Comparison of ENCODE assay signal across 19 cellular contexts in the genomic region with DNA sequence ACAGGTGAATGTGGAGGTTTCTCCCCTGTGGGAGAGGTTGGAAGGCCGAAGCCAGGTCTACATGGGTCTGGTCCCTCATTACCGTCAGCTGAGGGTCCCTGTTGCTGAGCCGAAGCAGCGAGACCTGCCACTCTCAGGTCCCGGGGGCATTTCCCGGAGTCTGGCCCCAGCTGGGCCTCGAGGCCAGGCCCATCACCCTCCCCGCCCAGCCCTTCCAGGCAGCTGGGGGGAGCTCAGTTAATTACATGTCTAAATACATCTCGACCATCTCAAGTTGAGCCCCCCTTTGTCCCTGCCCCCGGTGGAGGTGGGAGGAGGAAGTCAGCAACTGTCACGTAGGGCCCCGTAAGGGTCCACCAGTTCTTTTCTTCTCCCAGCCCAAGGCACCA. TPM values are rescaled to one million over a fixed set of nuclear protein-coding genes. Genes with fewer than 3 reads are reported as not detected.
DNase-seq lines count a peak whose midpoint lies in the region; ATAC-seq, FAIRE-seq and TF ChIP-seq lines count a peak whose summit lies in the region.
"Had no signal": no experiment of that assay in that cellular context is flagged by ENCODE, and none has a peak within 500 bp of the region (broad histone marks: within the 10 kb centered on the region; RNA-seq: fewer than 3 reads in every experiment).

No MANE protein-coding gene starts in this region.

- H2BK20ac ChIP-seq in H1 (ENCODE audit: low read length) = no peak overlapping the region

- peaks cover 6 to 13% of the 10 kb centered on the region in 2 experiments for H4K20me1 ChIP-seq in H1 (replicated peaks in 1 of 2; ENCODE audit: control insufficient read depth in 1 of 2, insufficient read depth in 2 of 2, low read length in 2 of 2)

- in situ Hi-C loops in G401 (cut with HindIII; ENCODE audit: low sequenced_read_pairs) = no loop called here

- CTCF ChIA-PET in H1 (lab: Charles Lee; ENCODE audit: partially characterized antibody) = interaction anchor here (1.1 to 13.5 kb wide), 7 partner anchors 10 to 347 kb away, joined by 3 to 521 read pairs (median 4); no protein-coding TSS in a partner anchor

- no peak overlapping the region for H4K91ac ChIP-seq in H1 (replicated peaks; ENCODE audit: insufficient read length, low read length)

- H3K4ac ChIP-seq in H1 (replicated peaks; ENCODE audit: insufficient read length, low read depth, low read length) = no peak overlapping the region

- no peak for FAIRE-seq in H1 (lab: Jason Lieb, UNC)
- FAIRE-seq: G401.6, GM12891 had no signal

- no peak overlapping the region for H3K18ac ChIP-seq in H1 (ENCODE audit: extremely low read depth, low read length)

- no peak overlapping the region for H2AFZ ChIP-seq in H1 (ENCODE audit: low read length)

- POLR2A ChIA-PET in H1 (lab: Charles Lee; ENCODE audit: partially characterized antibody) = interaction anchor here (0.9 to 1.7 kb wide), 4 partner anchors 11 to 184 kb away, joined by 3 to 5 read pairs (median 4); no protein-coding TSS in a partner anchor

- peaks cover 0 to 24% (median 20%) of the 10 kb centered on the region in 4 experiments; a peak in 6 of 7 replicates for H3K4me1 ChIP-seq in H1 (replicated peaks in 1 of 4; ENCODE audit: control insufficient read depth in 3 of 4, insufficient read depth in 4 of 4, low read length in 3 of 4)

- no peaks in the 10 kb centered on the region for H3K79me1 ChIP-seq in H1 (ENCODE audit: low read depth, low read length)

- H2BK12ac ChIP-seq in H1 (ENCODE audit: low read depth, low read length) = 0 out of 2 replicates have a peak overlapping the region, but pooled peaks have one; percentile 39

- peak; percentile 43 for DNase-seq in left ventricle myocardium superior
- DNase-seq in left cardiac atrium = no peak
- DNase-seq in H1 (ENCODE audit: low read depth in 1 of 2, low spot score in 2 of 2) = no peak
- DNase-seq in type B pancreatic cell (ENCODE audit: extremely low spot score, unreplicated experiment) = no peak
- DNase-seq in islet precursor cell = no peak
- DNase-seq in G401 (ENCODE audit: low spot score) = no peak
- DNase-seq in mesenteric fat pad (ENCODE audit: low spot score) = no peak
- DNase-seq: AML-193; Calu3; CD4-positive, alpha-beta T cell; H9; IMR-90; MV-4-11; NCI-H345; NCI-H526 treated with DMSO at 0.1 percent for 48 hours; OCI-M1 had no signal

- peaks cover 31% of the 10 kb centered on the region for H3K36me3 Mint-ChIP-seq in nephron (ENCODE audit: low read depth)
- peaks cover 4% of the 10 kb centered on the region for H3K36me3 Mint-ChIP-seq in type B pancreatic cell

- no peak overlapping the region for H4K8ac ChIP-seq in H1 (ENCODE audit: extremely low read depth, insufficient read depth, low read length)

- TF ChIP-seq CTCF in H1 (IDR thresholded peaks at IDR 0.05; ENCODE audit: control extremely low read depth in 1 of 3, insufficient read depth in 1 of 3, low read depth in 1 of 3, low read length in 3 of 3) (no peak), nephron (IDR thresholded peaks at IDR 0.05; ENCODE audit: unreplicated experiment in 3 of 3) (no peak), type B pancreatic cell (conservative IDR thresholded peaks at IDR 0.05) (no peak)

- no peak overlapping the region for H3K27ac ChIP-seq in H1 (ENCODE audit: low read depth, low read length)

- H3K4me3 Mint-ChIP-seq in nephron (peak overlapping the region; percentile 86 to 92 (median 89)), type B pancreatic cell (peak overlapping the region; percentile 89)

- H3K14ac ChIP-seq in H1 (ENCODE audit: insufficient read length) = no peak overlapping the region

- no peak for TF ChIP-seq RAD21 in H1 (IDR thresholded peaks at IDR 0.05 in 1 of 2, conservative IDR thresholded peaks at IDR 0.05 in 1 of 2; ENCODE audit: low read depth in 2 of 2, low read length in 2 of 2)

- no peak overlapping the region for H3K23ac ChIP-seq in H1 (ENCODE audit: insufficient read length)

- H3K56ac ChIP-seq in H1 (replicated peaks; ENCODE audit: insufficient read length, low read depth, low read length) = no peak overlapping the region

- H4K5ac ChIP-seq in H1 (ENCODE audit: insufficient read length, low read depth, low read length) = no peak overlapping the region

- H3K36me3 ChIP-seq in H1 (ENCODE audit: control insufficient read depth in 2 of 4, insufficient read depth in 4 of 4, low read length in 3 of 4) = peaks cover 0 to 4% (median 0%) of the 10 kb centered on the region in 4 experiments; a peak in 1 of 8 replicates

- H3K9me3 Mint-ChIP-seq in nephron (no peaks in the 10 kb centered on the region), type B pancreatic cell (no peaks in the 10 kb centered on the region)
- H3K9me3 Mint-ChIP-seq: CD4-positive, alpha-beta T cell had no signal

- peak overlapping the region; percentile 81 to 88 (median 83) for H3K27ac Mint-ChIP-seq in nephron
- H3K27ac Mint-ChIP-seq in type B pancreatic cell = no peak overlapping the region
- H3K27ac Mint-ChIP-seq: CD4-positive, alpha-beta T cell; H9 had no signal

- no peak overlapping the region for H2BK120ac ChIP-seq in H1 (replicated peaks; ENCODE audit: low read depth, low read length)

- H3K9ac ChIP-seq in H1 (replicated peaks in 1 of 4; ENCODE audit: extremely low read depth in 1 of 4, low read depth in 3 of 4, low read length in 3 of 4) = no peak overlapping the region

- H2AK5ac ChIP-seq in H1 (ENCODE audit: low read depth, low read length) = no peak overlapping the region

- H3K27me3 Mint-ChIP-seq in nephron (ENCODE audit: low read depth) (peaks cover 10% of the 10 kb centered on the region), type B pancreatic cell (peaks cover 5% of the 10 kb centered on the region)
- H3K27me3 Mint-ChIP-seq: CD4-positive, alpha-beta T cell had no signal

- H3K27me3 ChIP-seq in H1 (replicated peaks in 1 of 4; ENCODE audit: control insufficient read depth in 3 of 4, extremely low read depth in 1 of 4, insufficient read depth in 3 of 4, low read length in 3 of 4) = peaks cover 2 to 71% (median 55%) of the 10 kb centered on the region in 4 experiments

- H3K79me2 ChIP-seq in H1 (ENCODE audit: control insufficient read depth in 1 of 2, insufficient read depth in 2 of 2, low read length in 2 of 2) = no peaks in the 10 kb centered on the region

- H3K4me1 Mint-ChIP-seq in nephron (peaks cover 31% of the 10 kb centered on the region), type B pancreatic cell (ENCODE audit: unreplicated experiment) (peaks cover 18% of the 10 kb centered on the region)

- 0 out of 2 replicates have a peak overlapping the region, but pooled peaks have one; percentile 72 for H2BK15ac ChIP-seq in H1 (ENCODE audit: low read length)

- no peak overlapping the region for H2BK5ac ChIP-seq in H1 (ENCODE audit: low read depth, low read length)

- TF ChIP-seq EP300 in H1 (IDR thresholded peaks at IDR 0.05; ENCODE audit: borderline replicate concordance in 1 of 2, low read depth in 2 of 2, low read length in 2 of 2) = no peak

- intact Hi-C loops in left ventricle myocardium superior (cut with micrococcal nuclease) = no loop called here
- intact Hi-C loops in left cardiac atrium (cut with DNase I) = loop anchor here in 1 of 2 donors (5.0 to 10.0 kb wide), 2 partner anchors 50 to 97 kb away; no protein-coding TSS in a partner anchor

- TF ChIP-seq POLR2A in H1 (IDR thresholded peaks at IDR 0.05; ENCODE audit: control extremely low read depth in 1 of 2, low read depth in 2 of 2, low read length in 2 of 2) = no peak

- ATAC-seq in left ventricle myocardium superior (no peak), left cardiac atrium (no peak)

- no peaks in the 10 kb centered on the region; a peak in 1 of 4 replicates for H3K9me3 ChIP-seq in H1 (ENCODE audit: insufficient read depth in 2 of 2, low read depth in 1 of 2, low read length in 1 of 2)

- WGBS in H1 (ENCODE audit: extremely low coverage in 1 of 2, insufficient coverage in 1 of 2, insufficient read length in 1 of 2, insufficient replicate concordance in 2 of 2, low coverage in 1 of 2, low lambda C conversion rate in 2 of 2, missing lambda C conversion rate in 1 of 2), 2 experiments = 93% methylated on average over 9 of the region's 12 CpGs; no CpG with 5 or more reads in 1 of the 2 experiments

- H3K4me3 ChIP-seq in H1 (ENCODE audit: extremely low read depth in 1 of 4, insufficient read depth in 2 of 4, low read depth in 3 of 4, low read length in 4 of 4) = no peak overlapping the region

- peaks cover 12% of the 10 kb centered on the region; the same call in 1 of the 2 replicates for H3K23me2 ChIP-seq in H1 (ENCODE audit: low read depth, low read length)

- no peak overlapping the region for H3K4me2 ChIP-seq in H1 (ENCODE audit: insufficient read depth in 1 of 2, low read depth in 2 of 2, low read length in 2 of 2)

TF ChIP-seq in H1, 55 proteins besides CTCF, POLR2A, EP300 and RAD21 (continues in another document):
- no peak for TF ChIP-seq SIRT6 (IDR thresholded peaks at IDR 0.05; ENCODE audit: low read length)

RNA-seq across cellular contexts. Expression of a gene that starts 3.6 kb away (rescaled TPM):
- 42.0 TPM for total RNA-seq in left ventricle myocardium superior
- 10 to 100 TPM; 23.3 to 44.2 TPM for total RNA-seq in left cardiac atrium
- total RNA-seq in H1 (2021; fragmentation: NEBNext Ultra II Directional; extraction: Animal tissue kit (Norgen Biotek cat#: 25700)) = 12.8 and 16.2 TPM in 2 replicates
- polyA plus RNA-seq in H1 (2011; rRNA removed) = 14.1 and 21.8 TPM in 2 replicates
- polyA plus RNA-seq in H1 (2011; cell fraction: cytosol; rRNA removed) = 13.5 TPM
- 19.1 TPM for polyA plus RNA-seq in H1 (2011; cell fraction: nucleus; rRNA removed)
- 5.5 to 12.0 TPM (median 10.3 TPM) in 4 replicates for polyA plus RNA-seq in H1 (2012, experiment 1 of 2)
- polyA plus RNA-seq in H1 (2012, experiment 2 of 2) = 12.8 TPM
- 12.8 TPM for polyA plus RNA-seq in H1 (2013, experiment 1 of 2)
- polyA plus RNA-seq in H1 (2013, experiment 2 of 2) = 10.8 TPM
- polyA minus RNA-seq in H1 (2011; rRNA and poly(A)+ RNA removed) = 1.7 and 2.9 TPM in 2 replicates
- polyA minus RNA-seq in H1 (2011; cell fraction: cytosol; rRNA and poly(A)+ RNA removed) = 16.9 TPM
- polyA minus RNA-seq in H1 (2011; cell fraction: nucleus; rRNA and poly(A)+ RNA removed) = 23.8 TPM
- total RNA-seq in type B pancreatic cell (ENCODE audit: low replicate concordance) = 108 and 140 TPM in 2 replicates
- total RNA-seq in G401 (2014; rRNA removed; shearing (Covaris generic)) = 14.0 and 15.6 TPM in 2 replicates
- 252 TPM for total RNA-seq in mesenteric fat pad

RNA-seq across cellular contexts. Expression of a gene that starts 47.3 kb away (rescaled TPM):
- 0.99 TPM for total RNA-seq in left ventricle myocardium superior
- 1 to 10 TPM; 2.2 to 3.4 TPM for total RNA-seq in left cardiac atrium
- total RNA-seq in H1 (2021; fragmentation: NEBNext Ultra II Directional; extraction: Animal tissue kit (Norgen Biotek cat#: 25700)) = 5.2 and 5.4 TPM in 2 replicates
- 7.6 and 11.6 TPM in 2 replicates for polyA plus RNA-seq in H1 (2011; rRNA removed)
- polyA plus RNA-seq in H1 (2011; cell fraction: cytosol; rRNA removed) = 5.3 TPM
- polyA plus RNA-seq in H1 (2011; cell fraction: nucleus; rRNA removed) = 8.3 TPM
- 3.0 to 7.5 TPM (median 5.8 TPM) in 4 replicates for polyA plus RNA-seq in H1 (2012, experiment 1 of 2)
- 6.4 TPM for polyA plus RNA-seq in H1 (2012, experiment 2 of 2)
- polyA plus RNA-seq in H1 (2013, experiment 1 of 2) = 15.6 TPM
- polyA plus RNA-seq in H1 (2013, experiment 2 of 2) = 14.7 TPM
- polyA minus RNA-seq in H1 (2011; rRNA and poly(A)+ RNA removed) = 0.24 TPM in 1 of 2 replicates, not detected in the other
- polyA minus RNA-seq in H1 (2011; cell fraction: cytosol; rRNA and poly(A)+ RNA removed) = 3.5 TPM
- 13.2 TPM for polyA minus RNA-seq in H1 (2011; cell fraction: nucleus; rRNA and poly(A)+ RNA removed)
- total RNA-seq in type B pancreatic cell (ENCODE audit: low replicate concordance) = 3.7 and 14.2 TPM in 2 replicates
- total RNA-seq in G401 (2014; rRNA removed; shearing (Covaris generic)) = 2.2 and 3.1 TPM in 2 replicates
- 6.8 TPM for total RNA-seq in mesenteric fat pad
